In genomic region chr9:79858509-79858908, GRCh38 we compare ENCODE assay signal across 8 cellular contexts.
A peak's percentile ranks its signal among the peaks of the same experiment; 100 is the strongest.
DNase-seq lines count a peak whose midpoint lies in the region; ATAC-seq and TF ChIP-seq lines count a peak whose summit lies in the region.

No MANE protein-coding gene starts in this region.

- no peaks in the 10 kb centered on the region for H3K36me3 Mint-ChIP-seq in CD4-positive, alpha-beta T cell (ENCODE audit: low read depth)

- BruUV-seq in PC-9 (replicated peaks; lab: Mats Ljungman, UMichigan) = no TSS peak

- DNase-seq in CD4-positive, alpha-beta T cell = no peak
- DNase-seq in GM23248 (peak; percentile 35), PC-9 (no peak), hippocampal formation (lab: John Stamatoyannopoulos, UW) (peak; percentile 9 to 13), NCI-H1417 (lab: John Stamatoyannopoulos, UW) (no peak)
- DNase-seq in stimulated activated CD4-positive, alpha-beta T cell treated with anti-CD3 and anti-CD28 coated beads, Interleukin-1b, Interleukin-23, amount 100 ng/mL, for 48 hours = no peak

- H3K79me2 ChIP-seq in GM23248 (ENCODE audit: insufficient read depth) = no peaks in the 10 kb centered on the region
- H3K79me2 ChIP-seq in PC-9 (ENCODE audit: low read depth) = no peaks in the 10 kb centered on the region

- H3K27ac Mint-ChIP-seq in CD4-positive, alpha-beta T cell = peak overlapping the region; percentile 67

- POLR2A ChIA-PET in CD4-positive, alpha-beta T cell (lab: Charles Lee) = no interaction called here
- POLR2A ChIA-PET in PC-9 (lab: Charles Lee; ENCODE audit: unreplicated experiment) = no interaction called here

- H3K27me3 ChIP-seq in CD4-positive, alpha-beta T cell (ENCODE audit: control insufficient read depth, insufficient read depth, low read length) = no peaks in the 10 kb centered on the region
- H3K27me3 ChIP-seq in GM23248 (replicated peaks; ENCODE audit: insufficient read depth) = no peaks in the 10 kb centered on the region
- peaks cover 8% of the 10 kb centered on the region; the same call in 1 of the 2 replicates for H3K27me3 ChIP-seq in PC-9 (ENCODE audit: insufficient read depth, low read depth)

- no peak for TF ChIP-seq CTCF in CD4-positive, alpha-beta T cell (IDR thresholded peaks at IDR 0.05)
- TF ChIP-seq CTCF in PC-9 (conservative IDR thresholded peaks at IDR 0.05) = no peak

- H3K9ac ChIP-seq in GM23248 = no peak overlapping the region

- H3K27me3 Mint-ChIP-seq in CD4-positive, alpha-beta T cell = no peaks in the 10 kb centered on the region

- intact Hi-C loops in CD4-positive, alpha-beta T cell (cut with DNase I, micrococcal nuclease) = no loop called here
- intact Hi-C loops in PC-9 (cut with micrococcal nuclease; ENCODE audit: unreplicated experiment) = no loop called here

- CTCF ChIA-PET in CD4-positive, alpha-beta T cell (lab: Charles Lee) = no interaction called here
- CTCF ChIA-PET in PC-9 (lab: Charles Lee) = no interaction called here

- H4K20me1 ChIP-seq in GM23248 (ENCODE audit: insufficient read depth) (no peaks in the 10 kb centered on the region), PC-9 (ENCODE audit: insufficient read depth) (no peaks in the 10 kb centered on the region)

- WGBS in GM23248 (ENCODE audit: low coverage in 1 of 2, low lambda C conversion rate in 2 of 2, missing lambda C conversion rate in 2 of 2), 2 experiments = 54 to 61% methylated on average over 3 of the region's 3 CpGs

- H3K27ac ChIP-seq in CD4-positive, alpha-beta T cell (ENCODE audit: low read depth, low read length) = no peak overlapping the region
- H3K27ac ChIP-seq in GM23248 = no peak overlapping the region
- H3K27ac ChIP-seq in PC-9 = no peak overlapping the region

- H3K9me3 Mint-ChIP-seq in CD4-positive, alpha-beta T cell = peaks cover 5% of the 10 kb centered on the region

- H3K9me2 ChIP-seq in GM23248 (ENCODE audit: insufficient read depth) = no peaks in the 10 kb centered on the region
- no peaks in the 10 kb centered on the region for H3K9me2 ChIP-seq in PC-9 (ENCODE audit: insufficient read depth)

- in situ Hi-C loops in GM23248 (cut with MboI) = no loop called here

- peaks cover 15% of the 10 kb centered on the region for H3K4me1 Mint-ChIP-seq in CD4-positive, alpha-beta T cell (ENCODE audit: low read depth)

- H3K9me3 ChIP-seq in CD4-positive, alpha-beta T cell (ENCODE audit: control insufficient read depth, low read length) = peaks cover 5% of the 10 kb centered on the region
- H3K9me3 ChIP-seq in GM23248 (ENCODE audit: low read depth) (no peaks in the 10 kb centered on the region), PC-9 (ENCODE audit: insufficient read depth, low read depth) (no peaks in the 10 kb centered on the region)

- H3F3A ChIP-seq in GM23248 (ENCODE audit: insufficient read depth) = no peaks in the 10 kb centered on the region
- H3F3A ChIP-seq in PC-9 (ENCODE audit: insufficient read depth, low read depth) = no peaks in the 10 kb centered on the region

- no peak for ATAC-seq in CD4-positive, alpha-beta T cell (ENCODE audit: poor library complexity)
- no peak for ATAC-seq in HG02970 (IDR thresholded peaks at IDR 0.05; ENCODE audit: low FRiP score, unreplicated experiment)
- no peak for ATAC-seq in GM18861 (IDR thresholded peaks at IDR 0.05; ENCODE audit: unreplicated experiment)

- H2AFZ ChIP-seq in GM23248 (peak overlapping the region; percentile 86), PC-9 (peak overlapping the region; percentile 39; the same call in 1 of the 2 replicates)

- H3K4me3 Mint-ChIP-seq in CD4-positive, alpha-beta T cell = peak overlapping the region; percentile 74

- peak overlapping the region; percentile 48 for H3K4me3 ChIP-seq in GM23248
- peak overlapping the region; percentile 37; the same call in 1 of the 2 replicates for H3K4me3 ChIP-seq in PC-9

- H3K36me3 ChIP-seq in GM23248 (ENCODE audit: low read depth) (no peaks in the 10 kb centered on the region), PC-9 (ENCODE audit: low read depth) (no peaks in the 10 kb centered on the region)

- H3K4me1 ChIP-seq in GM23248 (ENCODE audit: insufficient read depth) = no peaks in the 10 kb centered on the region
- no peaks in the 10 kb centered on the region for H3K4me1 ChIP-seq in PC-9 (replicated peaks; ENCODE audit: insufficient read depth)

- peak overlapping the region; percentile 43 for H3K4me2 ChIP-seq in GM23248 (ENCODE audit: unreplicated experiment)
- peak overlapping the region; percentile 66 for H3K4me2 ChIP-seq in PC-9

Comparison
In these comparisons a context has a peak if more than half of its experiments do, and no peak if none do; other contexts are left out.
1. DNase-seq: peak in GM23248 (single experiment) and hippocampal formation (2 of 2); none in CD4-positive, alpha-beta T cell (0 of 10), PC-9 (0 of 2), stimulated activated CD4-positive, alpha-beta T cell treated with anti-CD3 and anti-CD28 coated beads, Interleukin-1b, Interleukin-23, amount 100 ng/mL, for 48 hours (single experiment) and NCI-H1417 (0 of 3).